2 cellular contexts compared by ENCODE assay signal in the genomic region with DNA sequence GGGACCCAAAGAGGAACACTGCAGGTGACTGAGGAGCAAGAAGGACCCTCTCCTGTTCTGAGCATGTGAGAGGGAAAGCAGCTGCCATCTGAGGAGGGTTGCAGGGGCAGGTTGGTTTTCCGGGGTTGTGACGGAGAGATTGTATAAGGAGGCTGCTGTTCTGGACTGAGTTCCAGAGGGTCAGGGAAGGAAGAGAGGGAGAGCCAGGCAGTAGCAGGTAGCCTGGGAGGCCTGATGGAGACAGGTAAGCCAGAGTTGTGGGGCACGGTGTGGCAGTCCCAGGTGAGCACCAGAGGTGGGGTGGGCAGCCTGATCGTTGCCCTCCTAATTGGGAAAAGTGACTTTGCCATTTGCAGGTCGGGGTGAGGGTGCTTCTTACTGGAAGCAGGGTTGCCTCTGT.
A peak's percentile ranks its signal among the peaks of the same experiment; 100 is the strongest.
TF ChIP-seq lines count a peak whose summit lies in the region.

No MANE protein-coding gene starts in this region.

TF ChIP-seq in HCT116, 20 proteins besides CTCF, POLR2A, EP300 and RAD21:
- TF ChIP-seq ELF1 (IDR thresholded peaks at IDR 0.05; ENCODE audit: borderline replicate concordance, low read depth) (no peak), EZH2 (IDR thresholded peaks at IDR 0.05) (no peak), TCF7L2 (IDR thresholded peaks at IDR 0.05; ENCODE audit: borderline replicate concordance, extremely low read depth, insufficient read depth, insufficient read length) (no peak), ZNF274 (IDR thresholded peaks at IDR 0.05; ENCODE audit: low read depth, low read length) (no peak), SP1 (IDR thresholded peaks at IDR 0.05; ENCODE audit: low read depth) (no peak)
- TF ChIP-seq, protein P1, sequence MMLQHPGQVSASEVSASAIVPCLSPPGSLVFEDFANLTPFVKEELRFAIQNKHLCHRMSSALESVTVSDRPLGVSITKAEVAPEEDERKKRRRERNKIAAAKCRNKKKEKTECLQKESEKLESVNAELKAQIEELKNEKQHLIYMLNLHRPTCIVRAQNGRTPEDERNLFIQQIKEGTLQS (IDR thresholded peaks at IDR 0.05) = no peak

TF ChIP-seq in K562, 482 proteins besides CTCF, POLR2A, EP300 and RAD21:
- TF ChIP-seq ZNF431 (CRISPR knock-in tag; IDR thresholded peaks at IDR 0.05) = 0 out of 2 replicates have a peak, but pooled peaks have one; percentile 24
- 0 out of 2 replicates have a peak, but pooled peaks have one; percentile 48 for TF ChIP-seq POLR2G (IDR thresholded peaks at IDR 0.05; ENCODE audit: low read depth, low read length)
- TF ChIP-seq, protein P2, sequence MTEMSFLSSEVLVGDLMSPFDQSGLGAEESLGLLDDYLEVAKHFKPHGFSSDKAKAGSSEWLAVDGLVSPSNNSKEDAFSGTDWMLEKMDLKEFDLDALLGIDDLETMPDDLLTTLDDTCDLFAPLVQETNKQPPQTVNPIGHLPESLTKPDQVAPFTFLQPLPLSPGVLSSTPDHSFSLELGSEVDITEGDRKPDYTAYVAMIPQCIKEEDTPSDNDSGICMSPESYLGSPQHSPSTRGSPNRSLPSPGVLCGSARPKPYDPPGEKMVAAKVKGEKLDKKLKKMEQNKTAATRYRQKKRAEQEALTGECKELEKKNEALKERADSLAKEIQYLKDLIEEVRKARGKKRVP (CRISPR knock-in tag; IDR thresholded peaks at IDR 0.05) = no peak
- TF ChIP-seq POLR2AphosphoS5 (IDR thresholded peaks at IDR 0.05; ENCODE audit: control insufficient read depth, insufficient read depth, low read depth, low read length) = 0 out of 2 replicates have a peak, but pooled peaks have one; percentile 11
- TF ChIP-seq SNIP1 (IDR thresholded peaks at IDR 0.05; ENCODE audit: low read depth) = no peak
- TF ChIP-seq SUPT5H (IDR thresholded peaks at IDR 0.05) = peak; percentile 61; the same call in 1 of the 2 replicates
- peak; percentile 56 for TF ChIP-seq RBFOX2 (IDR thresholded peaks at IDR 0.05; ENCODE audit: low read depth, low read length)
